In genomic region chr10:132077091-132077490, GRCh38 we compare ENCODE assay signal across 28 cellular contexts. TPM values are rescaled to one million over a fixed set of nuclear protein-coding genes. Genes with fewer than 3 reads are reported as not detected.
"Had no signal": no experiment of that assay in that cellular context is flagged by ENCODE, and none has a peak within 500 bp of the region (broad histone marks: within the 10 kb centered on the region; RNA-seq: fewer than 3 reads in every experiment).

No MANE protein-coding gene starts in this region.

- H3K9me3 Mint-ChIP-seq: activated naive CD4-positive, alpha-beta T cell treated with anti-CD3 and anti-CD28 coated beads, Interleukin-2, amount 10 ng/mL, durations not matched to agents 7 days and 5 days; activated T-helper 2 cell treated with anti-CD3 and anti-CD28 coated beads, Interferon-gamma antibody, Interleukin-2, Interleukin-4, amounts not matched to agents 10 μg/mL and 5 μg/mL and 100 μg/mL, durations not matched to agents 14 hours and 24 hours and 36 hours had no signal

- H3K27me3 ChIP-seq: SJCRH30 had no signal

- H3K27ac Mint-ChIP-seq: activated CD4-positive, alpha-beta T cell treated with anti-CD3 and anti-CD28 coated beads for 36 hours; activated CD8-positive, alpha-beta T cell treated with anti-CD3 and anti-CD28 coated beads for 36 hours; activated naive CD4-positive, alpha-beta T cell treated with anti-CD3 and anti-CD28 coated beads, Interleukin-2, amount 10 ng/mL, durations not matched to agents 7 days and 5 days; activated naive CD8-positive, alpha-beta T cell treated with anti-CD3 and anti-CD28 coated beads for 36 hours; activated T-cell treated with anti-CD3 and anti-CD28 coated beads, Interleukin-2, amount 50 U/mL, for 72 hours; activated T-helper 2 cell treated with anti-CD3 and anti-CD28 coated beads, Interferon-gamma antibody, Interleukin-2, Interleukin-4, amounts not matched to agents 10 μg/mL and 5 μg/mL and 100 μg/mL, durations not matched to agents 14 hours and 24 hours and 36 hours had no signal

- H3K9me3 ChIP-seq: SJCRH30, SK-N-SH had no signal

- H3K4me1 Mint-ChIP-seq: activated CD4-positive, alpha-beta T cell treated with anti-CD3 and anti-CD28 coated beads for 36 hours; activated naive CD4-positive, alpha-beta T cell treated with anti-CD3 and anti-CD28 coated beads, Interleukin-2, amount 10 ng/mL, durations not matched to agents 7 days and 5 days; activated naive CD8-positive, alpha-beta T cell treated with anti-CD3 and anti-CD28 coated beads for 36 hours had no signal

- H3K9ac ChIP-seq: SK-N-SH had no signal

- H3K4me1 ChIP-seq: SJCRH30 had no signal

- H3K36me3 Mint-ChIP-seq: activated naive CD4-positive, alpha-beta T cell treated with anti-CD3 and anti-CD28 coated beads, Interleukin-2, amount 10 ng/mL, durations not matched to agents 7 days and 5 days; activated naive CD8-positive, alpha-beta T cell treated with anti-CD3 and anti-CD28 coated beads for 36 hours had no signal

- ATAC-seq: activated CD4-positive, alpha-beta T cell treated with anti-CD3 and anti-CD28 coated beads for 36 hours; activated CD8-positive, alpha-beta T cell treated with anti-CD3 and anti-CD28 coated beads for 36 hours; activated T-cell treated with anti-CD3 and anti-CD28 coated beads, Interleukin-2, amount 50 U/mL, for 72 hours; Panc1 had no signal

- H3K9me2 ChIP-seq: SK-N-SH had no signal

- H3K27ac ChIP-seq: RWPE1, SJCRH30, VCaP had no signal

- H3K4me3 ChIP-seq: SJCRH30 had no signal

- DNase-seq: activated CD4-positive, alpha-beta T cell treated with anti-CD3 and anti-CD28 coated beads for 36 hours; activated CD8-positive, alpha-beta memory T cell treated with anti-CD3 and anti-CD28 coated beads, Interleukin-2, amount 50 U/mL, for 4 hours; activated CD8-positive, alpha-beta T cell treated with anti-CD3 and anti-CD28 coated beads for 36 hours; activated gamma-delta T cell treated with Interleukin-2 at 50 U/mL for 16 hours; activated naive CD4-positive, alpha-beta T cell treated with anti-CD3 and anti-CD28 coated beads, Interleukin-2, amount 10 ng/mL, durations not matched to agents 7 days and 5 days; activated naive CD8-positive, alpha-beta T cell treated with anti-CD3 and anti-CD28 coated beads for 36 hours; activated T-cell treated with anti-CD3 and anti-CD28 coated beads, Interleukin-2, amount 50 U/mL, for 72 hours; Kasumi-1; KBM-7; NCI-H1092; NCI-H1417; NCI-H1930; NCI-H2107; NCI-H2171 treated with DMSO at 0.1 percent for 48 hours; NCI-H345; NCI-H510A; NCI-H526 treated with DMSO at 0.1 percent for 48 hours; NCI-H82; NK-92 treated with Interleukin-12 subunit alpha and Interleukin-12 subunit beta, amount 100 ng/mL, for 24 hours; OCI-M1; Right ventricle myocardium superior; SJCRH30; SK-N-SH; T-helper 1 cell had no signal

- H3K36me3 ChIP-seq: SJCRH30 had no signal

- H3K4me2 ChIP-seq: SK-N-SH had no signal

- H3K4me3 Mint-ChIP-seq: activated CD4-positive, alpha-beta T cell treated with anti-CD3 and anti-CD28 coated beads for 36 hours; activated CD8-positive, alpha-beta T cell treated with anti-CD3 and anti-CD28 coated beads for 36 hours; activated naive CD4-positive, alpha-beta T cell treated with anti-CD3 and anti-CD28 coated beads, Interleukin-2, amount 10 ng/mL, durations not matched to agents 7 days and 5 days; activated naive CD8-positive, alpha-beta T cell treated with anti-CD3 and anti-CD28 coated beads for 36 hours; activated T-cell treated with anti-CD3 and anti-CD28 coated beads, Interleukin-2, amount 50 U/mL, for 72 hours had no signal

RNA-seq across cellular contexts. Expression of gene JAKMIP3, which starts 11.3 kb away (rescaled TPM):
- total RNA-seq: SJCRH30 had no signal
